1 cellular context compared by ENCODE assay signal in the genomic region with DNA sequence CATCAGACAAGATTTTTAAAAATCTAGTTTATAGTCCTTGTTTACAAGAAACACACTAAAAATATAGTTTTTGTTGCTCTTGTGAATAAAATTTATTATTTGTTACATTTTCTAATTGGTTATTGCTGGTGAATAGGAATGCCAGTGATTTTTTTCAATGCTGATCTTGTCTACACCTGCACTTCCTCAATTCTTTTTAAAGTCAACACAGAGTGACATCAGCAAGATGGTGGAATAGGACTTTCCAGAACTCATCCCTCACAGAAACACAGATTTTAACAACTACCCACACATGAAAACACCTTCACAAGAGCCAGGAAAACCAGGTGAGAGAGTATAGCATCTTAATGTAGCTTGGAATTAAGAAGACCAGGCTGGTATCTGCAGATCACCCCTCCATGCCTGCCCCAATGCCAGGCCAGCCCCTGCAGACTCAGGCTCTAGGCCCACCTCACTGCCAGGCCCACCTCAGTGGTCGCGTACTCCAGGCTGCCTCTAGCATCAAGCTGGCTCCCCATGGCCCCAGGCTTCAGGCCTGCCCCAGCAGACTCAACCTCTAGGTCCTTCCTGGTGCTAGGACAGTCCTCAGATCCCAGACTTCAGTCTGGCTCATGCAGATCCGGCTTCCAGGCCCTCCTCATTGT.
TF ChIP-seq lines count a peak whose summit lies in the region.

No MANE protein-coding gene starts in this region.

TF ChIP-seq in GM12878, 131 proteins besides CTCF, POLR2A, EP300 and RAD21:
- TF ChIP-seq SPI1 (IDR thresholded peaks at IDR 0.05; ENCODE audit: borderline replicate concordance, insufficient read depth, low read depth, low read length) (peak; percentile 35; the same call in 1 of the 2 replicates), CEBPB (IDR thresholded peaks at IDR 0.05; ENCODE audit: borderline replicate concordance in 1 of 2, low read depth in 2 of 2, low read length in 2 of 2) (no peak)
